25 cellular contexts compared by ENCODE assay signal in genomic region chr20:4714818-4715217, GRCh38. TPM values are rescaled to one million over a fixed set of nuclear protein-coding genes. Genes with fewer than 3 reads are reported as not detected.
"Had no signal": no experiment of that assay in that cellular context is flagged by ENCODE, and none has a peak within 500 bp of the region (broad histone marks: within the 10 kb centered on the region; RNA-seq: fewer than 3 reads in every experiment).

No MANE protein-coding gene starts in this region.

- DNase-seq: activated CD4-positive, alpha-beta T cell treated with anti-CD3 and anti-CD28 coated beads for 48 hours; activated CD4-positive, alpha-beta T cell treated with anti-CD3 and anti-CD28 coated beads, Interleukin-2, amount 50 U/mL, for 4 hours; activated CD4-positive, CD25-positive, alpha-beta regulatory T cell treated with anti-CD3 and anti-CD28 coated beads, Interleukin-2, amount 50 U/mL, for 72 hours; activated CD8-positive, alpha-beta T cell treated with anti-CD3 and anti-CD28 coated beads, Interleukin-2, amount 10 ng/mL, durations not matched to agents 7 days and 5 days; activated effector memory CD4-positive, alpha-beta T cell treated with anti-CD3 and anti-CD28 coated beads, Interleukin-2, amount 50 U/mL, for 16 hours; activated naive CD4-positive, alpha-beta T cell treated with Interleukin-2 at 50 U/mL for 16 hours; activated naive CD8-positive, alpha-beta T cell treated with anti-CD3 and anti-CD28 coated beads, Interleukin-2, amount 50 U/mL, for 24 hours; activated T-cell treated with anti-CD3 and anti-CD28 coated beads, Interleukin-2, amount 50 U/mL, for 4 hours; amniotic stem cell; body of pancreas; Kasumi-1; KBM-7; NCI-H1092 treated with DMSO at 0.1 percent for 48 hours; NCI-H1417 treated with DMSO at 0.1 percent for 48 hours; NCI-H1694; NCI-H2029; NCI-H2107; NCI-H510A treated with DMSO at 0.1 percent for 48 hours; SIG-M5; T-helper 17 cell; T-helper 9 cell had no signal

- ATAC-seq: activated CD8-positive, alpha-beta T cell treated with anti-CD3 and anti-CD28 coated beads, Interleukin-2, amount 10 ng/mL, durations not matched to agents 7 days and 5 days; activated naive CD4-positive, alpha-beta T cell treated with anti-CD3 and anti-CD28 coated beads, Interleukin-2, amount 50 U/mL, for 72 hours; activated naive CD8-positive, alpha-beta T cell treated with anti-CD3 and anti-CD28 coated beads, Interleukin-2, amount 50 U/mL, for 24 hours; activated T-cell treated with anti-CD3 and anti-CD28 coated beads, Interleukin-2, amount 50 U/mL, for 4 hours; body of pancreas; T-helper 17 cell; WTC11 had no signal

- H3K27me3 ChIP-seq: ascending aorta, body of pancreas had no signal

- H3K4me1 ChIP-seq: ascending aorta, body of pancreas had no signal

- H3K27ac Mint-ChIP-seq: activated CD8-positive, alpha-beta T cell treated with anti-CD3 and anti-CD28 coated beads, Interleukin-2, amount 10 ng/mL, durations not matched to agents 7 days and 5 days; activated naive CD4-positive, alpha-beta T cell treated with anti-CD3 and anti-CD28 coated beads, Interleukin-2, amount 50 U/mL, for 72 hours; activated naive CD8-positive, alpha-beta T cell treated with anti-CD3 and anti-CD28 coated beads, Interleukin-2, amount 50 U/mL, for 24 hours; T-helper 17 cell; WTC11 had no signal

- H3K36me3 Mint-ChIP-seq: activated naive CD4-positive, alpha-beta T cell treated with anti-CD3 and anti-CD28 coated beads, Interleukin-2, amount 50 U/mL, for 72 hours had no signal

- H3K9me3 Mint-ChIP-seq: activated naive CD4-positive, alpha-beta T cell treated with anti-CD3 and anti-CD28 coated beads, Interleukin-2, amount 50 U/mL, for 72 hours; activated naive CD8-positive, alpha-beta T cell treated with anti-CD3 and anti-CD28 coated beads, Interleukin-2, amount 50 U/mL, for 24 hours; activated T-cell treated with anti-CD3 and anti-CD28 coated beads, Interleukin-2, amount 50 U/mL, for 4 hours; central memory CD8-positive, alpha-beta T cell had no signal

- H3K4me3 Mint-ChIP-seq: activated CD8-positive, alpha-beta T cell treated with anti-CD3 and anti-CD28 coated beads, Interleukin-2, amount 10 ng/mL, durations not matched to agents 7 days and 5 days; activated naive CD8-positive, alpha-beta T cell treated with anti-CD3 and anti-CD28 coated beads, Interleukin-2, amount 50 U/mL, for 24 hours; activated T-cell treated with anti-CD3 and anti-CD28 coated beads, Interleukin-2, amount 50 U/mL, for 4 hours; central memory CD8-positive, alpha-beta T cell; T-helper 17 cell; WTC11 had no signal

- H3K27ac ChIP-seq: ascending aorta, body of pancreas had no signal

RNA-seq across cellular contexts. Expression of gene PRND, which starts 6.9 kb away (rescaled TPM):
- total RNA-seq: activated CD8-positive, alpha-beta T cell treated with anti-CD3 and anti-CD28 coated beads, Interleukin-2, amount 10 ng/mL, durations not matched to agents 7 days and 5 days; activated naive CD4-positive, alpha-beta T cell treated with anti-CD3 and anti-CD28 coated beads, Interleukin-2, amount 50 U/mL, for 72 hours; activated T-cell treated with anti-CD3 and anti-CD28 coated beads, Interleukin-2, amount 50 U/mL, for 4 hours; ascending aorta; body of pancreas; T-helper 17 cell had no signal
